1 cellular context compared by ENCODE assay signal in genomic region chr13:93397619-93398018, GRCh38.
TF ChIP-seq lines count a peak whose summit lies in the region.

No MANE protein-coding gene starts in this region.

TF ChIP-seq in IMR-90, 13 proteins besides CTCF, POLR2A, EP300 and RAD21:
- TF ChIP-seq FOS (IDR thresholded peaks at IDR 0.05; ENCODE audit: low read depth, low read length) (no peak), MXI1 (IDR thresholded peaks at IDR 0.05; ENCODE audit: borderline replicate concordance, low read depth, low read length) (no peak), CHD1 (IDR thresholded peaks at IDR 0.05; ENCODE audit: low read depth, low read length) (no peak), BHLHE40 (IDR thresholded peaks at IDR 0.05; ENCODE audit: low read depth, low read length) (no peak), NFE2L2 (IDR thresholded peaks at IDR 0.05; ENCODE audit: low read depth, low read length) (no peak)
